Comparison of ENCODE assay signal across 1 cellular context in genomic region chr2:98907385-98907784, GRCh38.
TF ChIP-seq lines count a peak whose summit lies in the region.

No MANE protein-coding gene starts in this region.

TF ChIP-seq in GM23338, 12 proteins besides CTCF, POLR2A, EP300 and RAD21 (continued from another document):
- TF ChIP-seq, protein P1, sequence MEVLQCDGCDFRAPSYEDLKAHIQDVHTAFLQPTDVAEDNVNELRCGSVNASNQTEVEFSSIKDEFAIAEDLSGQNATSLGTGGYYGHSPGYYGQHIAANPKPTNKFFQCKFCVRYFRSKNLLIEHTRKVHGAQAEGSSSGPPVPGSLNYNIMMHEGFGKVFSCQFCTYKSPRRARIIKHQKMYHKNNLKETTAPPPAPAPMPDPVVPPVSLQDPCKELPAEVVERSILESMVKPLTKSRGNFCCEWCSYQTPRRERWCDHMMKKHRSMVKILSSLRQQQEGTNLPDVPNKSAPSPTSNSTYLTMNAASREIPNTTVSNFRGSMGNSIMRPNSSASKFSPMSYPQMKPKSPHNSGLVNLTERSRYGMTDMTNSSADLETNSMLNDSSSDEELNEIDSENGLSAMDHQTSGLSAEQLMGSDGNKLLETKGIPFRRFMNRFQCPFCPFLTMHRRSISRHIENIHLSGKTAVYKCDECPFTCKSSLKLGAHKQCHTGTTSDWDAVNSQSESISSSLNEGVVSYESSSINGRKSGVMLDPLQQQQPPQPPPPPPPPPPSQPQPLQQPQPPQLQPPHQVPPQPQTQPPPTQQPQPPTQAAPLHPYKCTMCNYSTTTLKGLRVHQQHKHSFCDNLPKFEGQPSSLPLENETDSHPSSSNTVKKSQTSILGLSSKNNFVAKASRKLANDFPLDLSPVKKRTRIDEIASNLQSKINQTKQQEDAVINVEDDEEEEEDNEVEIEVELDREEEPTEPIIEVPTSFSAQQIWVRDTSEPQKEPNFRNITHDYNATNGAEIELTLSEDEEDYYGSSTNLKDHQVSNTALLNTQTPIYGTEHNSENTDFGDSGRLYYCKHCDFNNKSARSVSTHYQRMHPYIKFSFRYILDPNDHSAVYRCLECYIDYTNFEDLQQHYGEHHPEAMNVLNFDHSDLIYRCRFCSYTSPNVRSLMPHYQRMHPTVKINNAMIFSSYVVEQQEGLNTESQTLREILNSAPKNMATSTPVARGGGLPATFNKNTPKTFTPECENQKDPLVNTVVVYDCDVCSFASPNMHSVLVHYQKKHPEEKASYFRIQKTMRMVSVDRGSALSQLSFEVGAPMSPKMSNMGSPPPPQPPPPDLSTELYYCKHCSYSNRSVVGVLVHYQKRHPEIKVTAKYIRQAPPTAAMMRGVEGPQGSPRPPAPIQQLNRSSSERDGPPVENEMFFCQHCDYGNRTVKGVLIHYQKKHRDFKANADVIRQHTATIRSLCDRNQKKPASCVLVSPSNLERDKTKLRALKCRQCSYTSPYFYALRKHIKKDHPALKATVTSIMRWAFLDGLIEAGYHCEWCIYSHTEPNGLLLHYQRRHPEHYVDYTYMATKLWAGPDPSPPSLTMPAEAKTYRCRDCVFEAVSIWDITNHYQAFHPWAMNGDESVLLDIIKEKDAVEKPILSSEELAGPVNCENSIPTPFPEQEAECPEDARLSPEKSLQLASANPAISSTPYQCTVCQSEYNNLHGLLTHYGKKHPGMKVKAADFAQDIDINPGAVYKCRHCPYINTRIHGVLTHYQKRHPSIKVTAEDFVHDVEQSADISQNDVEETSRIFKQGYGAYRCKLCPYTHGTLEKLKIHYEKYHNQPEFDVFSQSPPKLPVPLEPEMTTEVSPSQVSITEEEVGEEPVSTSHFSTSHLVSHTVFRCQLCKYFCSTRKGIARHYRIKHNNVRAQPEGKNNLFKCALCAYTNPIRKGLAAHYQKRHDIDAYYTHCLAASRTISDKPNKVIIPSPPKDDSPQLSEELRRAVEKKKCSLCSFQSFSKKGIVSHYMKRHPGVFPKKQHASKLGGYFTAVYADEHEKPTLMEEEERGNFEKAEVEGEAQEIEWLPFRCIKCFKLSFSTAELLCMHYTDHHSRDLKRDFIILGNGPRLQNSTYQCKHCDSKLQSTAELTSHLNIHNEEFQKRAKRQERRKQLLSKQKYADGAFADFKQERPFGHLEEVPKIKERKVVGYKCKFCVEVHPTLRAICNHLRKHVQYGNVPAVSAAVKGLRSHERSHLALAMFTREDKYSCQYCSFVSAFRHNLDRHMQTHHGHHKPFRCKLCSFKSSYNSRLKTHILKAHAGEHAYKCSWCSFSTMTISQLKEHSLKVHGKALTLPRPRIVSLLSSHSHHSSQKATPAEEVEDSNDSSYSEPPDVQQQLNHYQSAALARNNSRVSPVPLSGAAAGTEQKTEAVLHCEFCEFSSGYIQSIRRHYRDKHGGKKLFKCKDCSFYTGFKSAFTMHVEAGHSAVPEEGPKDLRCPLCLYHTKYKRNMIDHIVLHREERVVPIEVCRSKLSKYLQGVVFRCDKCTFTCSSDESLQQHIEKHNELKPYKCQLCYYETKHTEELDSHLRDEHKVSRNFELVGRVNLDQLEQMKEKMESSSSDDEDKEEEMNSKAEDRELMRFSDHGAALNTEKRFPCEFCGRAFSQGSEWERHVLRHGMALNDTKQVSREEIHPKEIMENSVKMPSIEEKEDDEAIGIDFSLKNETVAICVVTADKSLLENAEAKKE (CRISPR knock-in tag; IDR thresholded peaks at IDR 0.05): no peak
- TF ChIP-seq ETS1 (IDR thresholded peaks at IDR 0.05) (no peak), ZNF114 (CRISPR knock-in tag; IDR thresholded peaks at IDR 0.05) (no peak), STAT1 (IDR thresholded peaks at IDR 0.05; ENCODE audit: unreplicated experiment) (no peak)
